Comparison of ENCODE assay signal across 1 cellular context in genomic region chr19:12982648-12983047, GRCh38.
TF ChIP-seq lines count a peak whose summit lies in the region.

No MANE protein-coding gene starts in this region.

TF ChIP-seq in A549, 52 proteins besides CTCF, POLR2A, EP300 and RAD21:
- TF ChIP-seq FOSL2 (IDR thresholded peaks at IDR 0.05) (no peak), FOSL2 (CRISPR knock-in tag; IDR thresholded peaks at IDR 0.05) (no peak), FOSB (CRISPR knock-in tag; IDR thresholded peaks at IDR 0.05) (no peak)
